8 cellular contexts compared by ENCODE assay signal in the genomic region with DNA sequence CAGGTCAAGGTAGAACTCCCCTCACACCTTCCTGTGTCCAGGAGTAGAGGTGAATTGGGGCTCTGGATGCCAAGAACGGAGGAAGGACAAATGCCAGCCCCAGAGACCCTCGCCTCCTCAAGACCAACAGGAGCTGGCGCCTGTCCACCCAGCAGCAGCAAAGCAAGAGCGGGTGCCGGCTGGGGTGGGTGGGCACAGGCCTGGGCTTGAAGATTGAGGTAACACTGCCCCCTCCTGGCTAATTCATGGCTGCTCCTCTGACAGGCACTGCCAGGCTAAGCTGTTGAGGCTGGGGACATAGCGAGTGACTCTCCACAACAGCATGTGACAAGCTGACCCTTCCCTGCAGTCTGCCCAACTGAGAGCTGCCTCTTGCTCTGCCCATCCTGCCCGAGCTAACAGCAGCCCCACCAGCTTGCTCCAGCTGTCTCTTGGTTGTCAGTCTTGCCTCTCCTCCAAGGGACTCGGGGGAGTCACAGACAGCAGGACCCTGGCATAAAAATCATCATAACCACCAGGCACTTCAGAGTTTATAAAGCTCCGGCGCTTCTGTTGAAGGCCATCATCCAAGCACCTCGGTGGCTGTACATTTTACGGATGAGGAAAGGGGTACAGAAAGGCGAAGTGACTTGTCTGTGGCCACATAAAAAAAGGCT.
DNase-seq lines count a peak whose midpoint lies in the region; ATAC-seq and TF ChIP-seq lines count a peak whose summit lies in the region.
"Not testable (repeated sequence)": the region's sequence is repeated elsewhere in the genome, so short reads cannot be mapped to it uniquely, and the experiment has no call there.

No MANE protein-coding gene starts in this region.

- not testable (repeated sequence) for H3K27me3 ChIP-seq in WERI-Rb-1 (ENCODE audit: insufficient read depth, low read depth, severe bottlenecking)

- H3K9me3 Mint-ChIP-seq in natural killer cell: not testable (repeated sequence)

- intact Hi-C loops in Right ventricle myocardium superior (cut with DNase I); natural killer cell (cut with micrococcal nuclease): not testable (repeated sequence)

- H3K36me3 ChIP-seq in WERI-Rb-1: not testable (repeated sequence)

- not testable (repeated sequence) for H3K27ac Mint-ChIP-seq in natural killer cell

- peak; percentile 85 for TF ChIP-seq CTCF in WERI-Rb-1 (IDR thresholded peaks at IDR 0.05; ENCODE audit: low read depth, low read length)
- peak; percentile 67 for TF ChIP-seq CTCF in astrocyte of the spinal cord (IDR thresholded peaks at IDR 0.05; ENCODE audit: low read depth, low read length)
- TF ChIP-seq CTCF in natural killer cell (IDR thresholded peaks at IDR 0.05): peak; percentile 26

- not testable (repeated sequence) for H3K9me3 ChIP-seq in WERI-Rb-1 (ENCODE audit: severe bottlenecking)

- not testable (repeated sequence) for H3K36me3 Mint-ChIP-seq in natural killer cell

- ATAC-seq in Right ventricle myocardium superior (ENCODE audit: poor library complexity): peak; percentile 46
- peak in 1 of 3 donors; percentile 62 for ATAC-seq in natural killer cell

- H3K27ac ChIP-seq in WERI-Rb-1: not testable (repeated sequence)

- not testable (repeated sequence) for H3K27me3 Mint-ChIP-seq in natural killer cell (ENCODE audit: low read depth in 2 of 2)

- H3K4me3 ChIP-seq in WERI-Rb-1 (ENCODE audit: low read depth, low read length); astrocyte of the spinal cord (ENCODE audit: low read depth, low read length): not testable (repeated sequence)

- not testable (repeated sequence) for H3K4me1 Mint-ChIP-seq in natural killer cell

- in situ Hi-C loops in Caki2 (cut with HindIII; ENCODE audit: low pct_unique_long_range_greater_than_20kb, low sequenced_read_pairs); astrocyte of the spinal cord (cut with HindIII; ENCODE audit: low sequenced_read_pairs): not testable (repeated sequence)

- not testable (repeated sequence) for H3K4me3 Mint-ChIP-seq in natural killer cell

- DNase-seq in Caki2 (ENCODE audit: low read depth): peak; percentile 33
- peak; percentile 44 for DNase-seq in HT1080 (ENCODE audit: low read depth)
- peak; percentile 79 to 87 for DNase-seq in NCI-H524 (lab: John Stamatoyannopoulos, UW)
- DNase-seq in WERI-Rb-1: peak; percentile 84
- DNase-seq in astrocyte of the spinal cord (ENCODE audit: low read depth, low spot score): peak; percentile 41
- not testable (repeated sequence) for DNase-seq in Right ventricle myocardium superior, natural killer cell
- DNase-seq in stimulated activated CD8-positive, alpha-beta memory T cell treated with anti-CD3 and anti-CD28 coated beads, Interleukin-7, amount 100 ng/mL, for 48 hours (ENCODE audit: extremely low read depth in 1 of 2, low read depth in 1 of 2): peak; percentile 16 to 19

Comparison
In these comparisons a context has a peak if more than half of its experiments do, and no peak if none do; other contexts are left out.
1. CTCF ChIP-seq: peak in every context shown above with its lines; median percentile 85 in WERI-Rb-1; 67 in astrocyte of the spinal cord; 26 in natural killer cell.